8 cellular contexts compared by ENCODE assay signal in the genomic region with DNA sequence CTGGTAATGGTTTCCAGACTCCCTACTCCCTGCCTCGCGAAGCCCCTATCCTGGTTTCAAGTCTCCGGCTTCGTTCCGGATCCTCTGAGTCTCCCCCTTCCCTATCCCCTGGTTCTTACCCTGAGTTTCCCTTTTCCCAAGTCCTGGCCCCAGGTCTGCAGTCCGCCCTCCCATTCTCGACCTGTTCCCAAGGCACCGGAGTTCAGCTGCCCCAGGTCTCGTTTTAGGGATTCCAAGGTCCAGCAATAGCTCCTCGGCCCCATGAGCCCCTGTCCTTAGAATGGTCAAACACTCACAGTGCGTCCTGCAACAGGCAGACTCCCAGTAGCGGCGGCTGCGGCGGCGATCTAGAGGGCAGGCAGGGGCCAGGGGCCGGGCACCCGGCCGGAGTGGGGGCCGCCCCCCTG. TPM values are rescaled to one million over a fixed set of nuclear protein-coding genes. Genes with fewer than 3 reads are reported as not detected.
DNase-seq lines count a peak whose midpoint lies in the region; ATAC-seq, FAIRE-seq and TF ChIP-seq lines count a peak whose summit lies in the region.

No MANE protein-coding gene starts in this region.

- peaks cover 48% of the 10 kb centered on the region for H3K27me3 Mint-ChIP-seq in activated CD8-positive, alpha-beta memory T cell treated with anti-CD3 and anti-CD28 coated beads, Interleukin-2, amount 10 ng/mL, durations not matched to agents 7 days and 5 days
- peaks cover 86% of the 10 kb centered on the region for H3K27me3 Mint-ChIP-seq in brain

- H3K4me3 ChIP-seq in HepG2 (replicated peaks in 1 of 3; ENCODE audit: insufficient read depth in 1 of 3, low read depth in 2 of 3, low read length in 3 of 3) (peak overlapping the region; percentile 61 to 75 (median 61)), tibial artery (peak overlapping the region; percentile 55 to 64)

- H3K36me3 ChIP-seq in HepG2 (replicated peaks in 1 of 2; ENCODE audit: control insufficient read depth in 1 of 2, insufficient read depth in 2 of 2, low read length in 2 of 2), result no peaks in the 10 kb centered on the region
- no peaks in the 10 kb centered on the region for H3K36me3 ChIP-seq in tibial artery

- DNase-seq in activated CD8-positive, alpha-beta memory T cell treated with anti-CD3 and anti-CD28 coated beads, Interleukin-2, amount 10 ng/mL, durations not matched to agents 7 days and 5 days, result no peak
- DNase-seq in activated CD8-positive, alpha-beta memory T cell treated with anti-CD3 and anti-CD28 coated beads for 24 hours, result no peak
- DNase-seq in HepG2 (ENCODE audit: low spot score) (no peak), tibial artery (no peak), SK-N-DZ (ENCODE audit: low spot score) (no peak), HPDE6-E6E7 (ENCODE audit: extremely low spot score) (no peak)

- WGBS in HepG2 (ENCODE audit: low lambda C conversion rate), result under 1% methylated on average over 19 of the region's 20 CpGs

- peak in 1 of 2 experiments; percentile 15 for TF ChIP-seq CTCF in brain (conservative IDR thresholded peaks at IDR 0.05)
- TF ChIP-seq CTCF in HepG2 (CRISPR knock-in tag; IDR thresholded peaks at IDR 0.05), result no peak
- TF ChIP-seq CTCF in tibial artery (IDR thresholded peaks at IDR 0.05), result no peak

- no peak for TF ChIP-seq RAD21 in HepG2 (CRISPR knock-in tag; IDR thresholded peaks at IDR 0.05)

- no TSS peak for BruUV-seq in HepG2 (replicated peaks; lab: Mats Ljungman, UMichigan)

- TF ChIP-seq EP300 in HepG2 (IDR thresholded peaks at IDR 0.05; ENCODE audit: low read depth in 2 of 2, low read length in 2 of 2) (no peak), HepG2 (CRISPR knock-in tag; IDR thresholded peaks at IDR 0.05; ENCODE audit: borderline replicate concordance) (no peak)

- H3K9me3 Mint-ChIP-seq in activated CD8-positive, alpha-beta memory T cell treated with anti-CD3 and anti-CD28 coated beads, Interleukin-2, amount 10 ng/mL, durations not matched to agents 7 days and 5 days (ENCODE audit: low read depth), result no peaks in the 10 kb centered on the region
- H3K9me3 Mint-ChIP-seq in brain, result peaks cover 0 to 3% (median 0%) of the 10 kb centered on the region in 5 experiments

- POLR2A ChIA-PET in HepG2 (lab: Yijun Ruan, JAX), result no interaction called here

- H3K9me3 ChIP-seq in HepG2 (ENCODE audit: low read length) (no peaks in the 10 kb centered on the region), tibial artery (no peaks in the 10 kb centered on the region)

- intact Hi-C loops in HepG2 (cut with micrococcal nuclease; ENCODE audit: unreplicated experiment) (no loop called here), tibial artery (cut with DNase I; ENCODE audit: low total_unique reads) (no loop called here)

- no peak for TF ChIP-seq POLR2A in HepG2 (IDR thresholded peaks at IDR 0.05; ENCODE audit: insufficient read depth in 1 of 2, low read depth in 2 of 2, low read length in 2 of 2)

- H2AFZ ChIP-seq in HepG2 (ENCODE audit: low read length), result no peak overlapping the region

- H3K4me3 Mint-ChIP-seq in activated CD8-positive, alpha-beta memory T cell treated with anti-CD3 and anti-CD28 coated beads, Interleukin-2, amount 10 ng/mL, durations not matched to agents 7 days and 5 days, result peak overlapping the region; percentile 71
- peak overlapping the region; percentile 84 to 90 (median 86) for H3K4me3 Mint-ChIP-seq in brain

- H4K20me1 ChIP-seq in HepG2 (ENCODE audit: insufficient read depth, low read length), result peaks cover 1% of the 10 kb centered on the region

- in situ Hi-C loops in HepG2 (cut with HindIII; ENCODE audit: extremely low pct_ligation_motif_present, low pct_unique_long_range_greater_than_20kb), result no loop called here

- peaks cover 34% of the 10 kb centered on the region for H3K4me1 ChIP-seq in HepG2 (ENCODE audit: insufficient read depth, low read length)
- H3K4me1 ChIP-seq in tibial artery, result peaks cover 0 to 32% (median 20%) of the 10 kb centered on the region in 4 donors

- FAIRE-seq in HepG2 (lab: Jason Lieb, UNC), result no peak

- H3K27ac Mint-ChIP-seq in activated CD8-positive, alpha-beta memory T cell treated with anti-CD3 and anti-CD28 coated beads, Interleukin-2, amount 10 ng/mL, durations not matched to agents 7 days and 5 days, result no peak overlapping the region
- peak overlapping the region in 1 of 5 experiments; percentile 79 for H3K27ac Mint-ChIP-seq in brain

- peaks cover 4% of the 10 kb centered on the region for H3K79me2 ChIP-seq in HepG2 (ENCODE audit: insufficient read depth, low read length)

- peaks cover 22% of the 10 kb centered on the region for H3K4me1 Mint-ChIP-seq in activated CD8-positive, alpha-beta memory T cell treated with anti-CD3 and anti-CD28 coated beads, Interleukin-2, amount 10 ng/mL, durations not matched to agents 7 days and 5 days
- peaks cover 43% of the 10 kb centered on the region for H3K4me1 Mint-ChIP-seq in brain

- H3K27ac ChIP-seq in HepG2 (ENCODE audit: extremely low read length, insufficient read depth, low read length), result no peak overlapping the region
- H3K27ac ChIP-seq in tibial artery, result peak overlapping the region; percentile 1 to 12

- H3K9ac ChIP-seq in HepG2 (ENCODE audit: insufficient read depth, low read depth, low read length), result peak overlapping the region; percentile 48

- H3K36me3 Mint-ChIP-seq in activated CD8-positive, alpha-beta memory T cell treated with anti-CD3 and anti-CD28 coated beads, Interleukin-2, amount 10 ng/mL, durations not matched to agents 7 days and 5 days, result no peaks in the 10 kb centered on the region
- H3K36me3 Mint-ChIP-seq in brain, result no peaks in the 10 kb centered on the region

- peak overlapping the region; percentile 97 for H3K4me2 ChIP-seq in HepG2 (ENCODE audit: low read depth, low read length)

- CTCF ChIA-PET in activated CD8-positive, alpha-beta memory T cell treated with anti-CD3 and anti-CD28 coated beads, Interleukin-2, amount 10 ng/mL, durations not matched to agents 7 days and 5 days (lab: Charles Lee), result interaction anchor here (1.0 to 19.2 kb wide), 6 partner anchors 12 to 154 kb away, joined by 3 to 824 read pairs (median 4); a partner anchor contains a TSS
- CTCF ChIA-PET in HepG2 (lab: Yijun Ruan, JAX; ENCODE audit: low intra/inter-chr PET ratio, low total read pairs), result interaction anchor here (1.3 kb wide), 1 partner anchor 11 kb away, joined by 3 read pairs; no protein-coding TSS in a partner anchor

- H3K27me3 ChIP-seq in HepG2 (ENCODE audit: control insufficient read depth in 1 of 2, insufficient read depth in 2 of 2, low read length in 2 of 2), result peaks cover 10 to 57% of the 10 kb centered on the region in 2 experiments; a peak in 4 of 5 replicates
- H3K27me3 ChIP-seq in tibial artery, result peaks cover 0 to 2% of the 10 kb centered on the region in 2 donors

- ATAC-seq in activated CD8-positive, alpha-beta memory T cell treated with anti-CD3 and anti-CD28 coated beads, Interleukin-2, amount 10 ng/mL, durations not matched to agents 7 days and 5 days, result no peak
- ATAC-seq in HepG2, result peak; percentile 29
- ATAC-seq in HG03139 (IDR thresholded peaks at IDR 0.05; ENCODE audit: unreplicated experiment), result no peak

RNA-seq across cellular contexts. Expression of a gene that starts 0.3 kb away (rescaled TPM):
- not detected for total RNA-seq in activated CD8-positive, alpha-beta memory T cell treated with anti-CD3 and anti-CD28 coated beads, Interleukin-2, amount 10 ng/mL, durations not matched to agents 7 days and 5 days
- polyA plus RNA-seq in brain (ENCODE audit: insufficient read depth, low read depth, low replicate concordance) (not detected), HepG2 (2011; rRNA removed) (not detected in 2 replicates)
- total RNA-seq in HepG2 (2016; rRNA removed; fragmentation: Illumina TruSeq; extraction: Trizol), result not detected in 2 replicates
- total RNA-seq in HepG2 (2016; cell fraction: cytosol; rRNA removed; fragmentation: Illumina TruSeq; extraction: Trizol; ENCODE audit: low read depth), result not detected in 2 replicates
- total RNA-seq in HepG2 (2016; cell fraction: insoluble cytoplasmic fraction; rRNA removed; fragmentation: Illumina TruSeq; extraction: Trizol), result not detected in 2 replicates
- total RNA-seq in HepG2 (2016; cell fraction: membrane; rRNA removed; fragmentation: Illumina TruSeq; extraction: Trizol), result 0.14 TPM in 1 of 2 replicates, not detected in the other
- total RNA-seq in HepG2 (2016; cell fraction: nucleus; rRNA removed; fragmentation: Illumina TruSeq; extraction: Trizol), result not detected in 2 replicates
- 0.05 TPM in 1 of 2 replicates, not detected in the other for polyA plus RNA-seq in HepG2 (2011; cell fraction: cytosol; rRNA removed)
- 0.11 TPM in 1 of 2 replicates, not detected in the other for polyA plus RNA-seq in HepG2 (2011; cell fraction: nucleus; rRNA removed)
- polyA plus RNA-seq in HepG2 (2012), result not detected in 2 replicates
- 0.11 and 0.28 TPM in 2 replicates for polyA plus RNA-seq in HepG2 (2016; cell fraction: cytosol; fragmentation: Illumina TruSeq; extraction: Trizol; ENCODE audit: low read depth)
- polyA plus RNA-seq in HepG2 (2016; cell fraction: insoluble cytoplasmic fraction; fragmentation: Illumina TruSeq; extraction: Trizol; ENCODE audit: low read depth), result not detected in 2 replicates
- 0.12 TPM in 1 of 2 replicates, not detected in the other for polyA plus RNA-seq in HepG2 (2016; cell fraction: membrane; fragmentation: Illumina TruSeq; extraction: Trizol; ENCODE audit: low read depth)
- polyA plus RNA-seq in HepG2 (2016; cell fraction: nucleus; fragmentation: Illumina TruSeq; extraction: Trizol; ENCODE audit: insufficient read depth, low read depth), result not detected in 2 replicates
- not detected in 2 replicates for polyA minus RNA-seq in HepG2 (2011; rRNA and poly(A)+ RNA removed; ENCODE audit: low replicate concordance)
- polyA minus RNA-seq in HepG2 (2011; cell fraction: cytosol; rRNA and poly(A)+ RNA removed), result not detected in 2 replicates
- not detected in 2 replicates for polyA minus RNA-seq in HepG2 (2011; cell fraction: nucleus; rRNA and poly(A)+ RNA removed)
- polyA plus RNA-seq in SK-N-DZ (2014; cell fraction: cytosol; rRNA removed), result not detected in 2 replicates
- polyA plus RNA-seq in SK-N-DZ (2014; cell fraction: nucleus; rRNA removed), result not detected in 2 replicates

RNA-seq across cellular contexts. Expression of a gene that starts 4.3 kb away (rescaled TPM):
- total RNA-seq in activated CD8-positive, alpha-beta memory T cell treated with anti-CD3 and anti-CD28 coated beads, Interleukin-2, amount 10 ng/mL, durations not matched to agents 7 days and 5 days, result 10 to 100 TPM; 46.5 to 51.6 TPM
- polyA plus RNA-seq in brain (ENCODE audit: insufficient read depth, low read depth, low replicate concordance) (37.1 TPM), HepG2 (2011; rRNA removed) (17.1 and 17.6 TPM in 2 replicates)
- total RNA-seq in HepG2 (2016; rRNA removed; fragmentation: Illumina TruSeq; extraction: Trizol), result 21.9 and 28.7 TPM in 2 replicates
- total RNA-seq in HepG2 (2016; cell fraction: cytosol; rRNA removed; fragmentation: Illumina TruSeq; extraction: Trizol; ENCODE audit: low read depth), result 3.2 and 4.2 TPM in 2 replicates
- total RNA-seq in HepG2 (2016; cell fraction: insoluble cytoplasmic fraction; rRNA removed; fragmentation: Illumina TruSeq; extraction: Trizol), result 22.3 and 26.2 TPM in 2 replicates
- 7.6 and 8.1 TPM in 2 replicates for total RNA-seq in HepG2 (2016; cell fraction: membrane; rRNA removed; fragmentation: Illumina TruSeq; extraction: Trizol)
- total RNA-seq in HepG2 (2016; cell fraction: nucleus; rRNA removed; fragmentation: Illumina TruSeq; extraction: Trizol), result 23.7 and 28.1 TPM in 2 replicates
- 6.6 and 6.8 TPM in 2 replicates for polyA plus RNA-seq in HepG2 (2011; cell fraction: cytosol; rRNA removed)
- polyA plus RNA-seq in HepG2 (2011; cell fraction: nucleus; rRNA removed), result 33.9 and 34.6 TPM in 2 replicates
- polyA plus RNA-seq in HepG2 (2012), result 17.5 and 19.2 TPM in 2 replicates
- polyA plus RNA-seq in HepG2 (2016; cell fraction: cytosol; fragmentation: Illumina TruSeq; extraction: Trizol; ENCODE audit: low read depth), result 1.1 and 1.4 TPM in 2 replicates
- polyA plus RNA-seq in HepG2 (2016; cell fraction: insoluble cytoplasmic fraction; fragmentation: Illumina TruSeq; extraction: Trizol; ENCODE audit: low read depth), result 13.0 and 19.5 TPM in 2 replicates
- 2.5 and 3.3 TPM in 2 replicates for polyA plus RNA-seq in HepG2 (2016; cell fraction: membrane; fragmentation: Illumina TruSeq; extraction: Trizol; ENCODE audit: low read depth)
- 34.6 and 42.2 TPM in 2 replicates for polyA plus RNA-seq in HepG2 (2016; cell fraction: nucleus; fragmentation: Illumina TruSeq; extraction: Trizol; ENCODE audit: insufficient read depth, low read depth)
- 41.9 and 48.3 TPM in 2 replicates for polyA minus RNA-seq in HepG2 (2011; rRNA and poly(A)+ RNA removed; ENCODE audit: low replicate concordance)
- polyA minus RNA-seq in HepG2 (2011; cell fraction: cytosol; rRNA and poly(A)+ RNA removed), result 21.2 and 23.7 TPM in 2 replicates
- 31.8 and 43.1 TPM in 2 replicates for polyA minus RNA-seq in HepG2 (2011; cell fraction: nucleus; rRNA and poly(A)+ RNA removed)
- polyA plus RNA-seq in SK-N-DZ (2014; cell fraction: cytosol; rRNA removed), result 18.3 and 22.6 TPM in 2 replicates
- 22.9 and 32.6 TPM in 2 replicates for polyA plus RNA-seq in SK-N-DZ (2014; cell fraction: nucleus; rRNA removed)

RNA-seq across cellular contexts. Expression of a gene that starts 14.9 kb away (rescaled TPM):
- total RNA-seq in activated CD8-positive, alpha-beta memory T cell treated with anti-CD3 and anti-CD28 coated beads, Interleukin-2, amount 10 ng/mL, durations not matched to agents 7 days and 5 days, result not detected
- polyA plus RNA-seq in brain (ENCODE audit: insufficient read depth, low read depth, low replicate concordance), result 0.80 TPM
- 0.24 and 0.69 TPM in 2 replicates for total RNA-seq in HepG2 (2016; rRNA removed; fragmentation: Illumina TruSeq; extraction: Trizol)
- total RNA-seq in HepG2 (2016; cell fraction: cytosol; rRNA removed; fragmentation: Illumina TruSeq; extraction: Trizol; ENCODE audit: low read depth), result 0.18 and 0.20 TPM in 2 replicates
- 0.40 and 0.52 TPM in 2 replicates for total RNA-seq in HepG2 (2016; cell fraction: insoluble cytoplasmic fraction; rRNA removed; fragmentation: Illumina TruSeq; extraction: Trizol)
- 0.17 and 0.25 TPM in 2 replicates for total RNA-seq in HepG2 (2016; cell fraction: membrane; rRNA removed; fragmentation: Illumina TruSeq; extraction: Trizol)
- total RNA-seq in HepG2 (2016; cell fraction: nucleus; rRNA removed; fragmentation: Illumina TruSeq; extraction: Trizol), result 0.28 and 0.37 TPM in 2 replicates
- 0.58 and 0.76 TPM in 2 replicates for polyA plus RNA-seq in HepG2 (2011; rRNA removed)
- 0.56 and 0.68 TPM in 2 replicates for polyA plus RNA-seq in HepG2 (2011; cell fraction: cytosol; rRNA removed)
- polyA plus RNA-seq in HepG2 (2011; cell fraction: nucleus; rRNA removed), result 0.47 TPM in 1 of 2 replicates, not detected in the other
- polyA plus RNA-seq in HepG2 (2012), result 0.23 and 0.27 TPM in 2 replicates
- polyA plus RNA-seq in HepG2 (2016; cell fraction: cytosol; fragmentation: Illumina TruSeq; extraction: Trizol; ENCODE audit: low read depth), result 0.12 TPM in 1 of 2 replicates, not detected in the other
- 0.24 and 0.34 TPM in 2 replicates for polyA plus RNA-seq in HepG2 (2016; cell fraction: insoluble cytoplasmic fraction; fragmentation: Illumina TruSeq; extraction: Trizol; ENCODE audit: low read depth)
- 0.31 TPM in 1 of 2 replicates, not detected in the other for polyA plus RNA-seq in HepG2 (2016; cell fraction: membrane; fragmentation: Illumina TruSeq; extraction: Trizol; ENCODE audit: low read depth)
- polyA plus RNA-seq in HepG2 (2016; cell fraction: nucleus; fragmentation: Illumina TruSeq; extraction: Trizol; ENCODE audit: insufficient read depth, low read depth), result 0.35 and 0.46 TPM in 2 replicates
- 0.24 TPM in 1 of 2 replicates, not detected in the other for polyA minus RNA-seq in HepG2 (2011; rRNA and poly(A)+ RNA removed; ENCODE audit: low replicate concordance)
- not detected in 2 replicates for polyA minus RNA-seq in HepG2 (2011; cell fraction: cytosol; rRNA and poly(A)+ RNA removed)
- polyA minus RNA-seq in HepG2 (2011; cell fraction: nucleus; rRNA and poly(A)+ RNA removed), result not detected in 2 replicates
- 1.5 TPM in 1 of 2 replicates, not detected in the other for polyA plus RNA-seq in SK-N-DZ (2014; cell fraction: cytosol; rRNA removed)
- 0.14 and 0.17 TPM in 2 replicates for polyA plus RNA-seq in SK-N-DZ (2014; cell fraction: nucleus; rRNA removed)
